Comparison of ENCODE assay signal across 9 cellular contexts in genomic region chr17:27239046-27239445, GRCh38. TPM values are rescaled to one million over a fixed set of nuclear protein-coding genes. Genes with fewer than 3 reads are reported as not detected.
DNase-seq lines count a peak whose midpoint lies in the region; ATAC-seq, FAIRE-seq and TF ChIP-seq lines count a peak whose summit lies in the region.
"Had no signal": no experiment of that assay in that cellular context is flagged by ENCODE, and none has a peak within 500 bp of the region (broad histone marks: within the 10 kb centered on the region; RNA-seq: fewer than 3 reads in every experiment).

No MANE protein-coding gene starts in this region.

- H2AK5ac ChIP-seq in H9 (ENCODE audit: insufficient read length, low read length) = no peak overlapping the region

- H2BK120ac ChIP-seq in H9 (ENCODE audit: low read depth, low read length, poor library complexity, severe bottlenecking) = no peak overlapping the region

- WGBS in H9 (ENCODE audit: extremely low coverage, insufficient read length, low lambda C conversion rate) = no CpG with 5 or more reads among the region's 5 CpGs

- no peak overlapping the region for H4K8ac ChIP-seq in H9 (replicated peaks; ENCODE audit: insufficient read length, low read depth, low read length)

- H3K27ac Mint-ChIP-seq in mesothelial cell of epicardium (peak overlapping the region; percentile 78), H9 (no peak overlapping the region)

- no peak for TF ChIP-seq CTCF in mesothelial cell of epicardium (IDR thresholded peaks at IDR 0.05; ENCODE audit: unreplicated experiment)
- no peak for TF ChIP-seq CTCF in H9 (conservative IDR thresholded peaks at IDR 0.05)
- TF ChIP-seq CTCF in mucosa of descending colon (IDR thresholded peaks at IDR 0.05) = no peak

- H3K27me3 Mint-ChIP-seq in mesothelial cell of epicardium (ENCODE audit: low read depth) (peaks cover 2% of the 10 kb centered on the region), H9 (ENCODE audit: low read depth) (peaks cover 1% of the 10 kb centered on the region)

- no peak overlapping the region for H3K23ac ChIP-seq in H9 (ENCODE audit: insufficient read length, low read depth, low read length)

- H3K27me3 ChIP-seq in H9 (ENCODE audit: insufficient read depth, low read length) = no peaks in the 10 kb centered on the region

- no peak overlapping the region for H3K4ac ChIP-seq in H9 (ENCODE audit: low read depth, low read length)

- no peaks in the 10 kb centered on the region for H3K79me1 ChIP-seq in H9 (ENCODE audit: insufficient read depth, low read depth, low read length, poor library complexity, severe bottlenecking)

- H3K4me2 ChIP-seq in H9 (ENCODE audit: insufficient read depth, insufficient read length, low read length) = no peak overlapping the region

- no peaks in the 10 kb centered on the region for H3K79me2 ChIP-seq in H9 (ENCODE audit: insufficient read depth, low read length)

- H3K18ac ChIP-seq in H9 (ENCODE audit: insufficient read length, low read depth, low read length) = no peak overlapping the region

- no peaks in the 10 kb centered on the region for H3K36me3 Mint-ChIP-seq in mesothelial cell of epicardium
- no peaks in the 10 kb centered on the region for H3K36me3 Mint-ChIP-seq in H9 (ENCODE audit: insufficient read depth in 1 of 3, low read depth in 3 of 3)

- H3K4me1 ChIP-seq in H9 (ENCODE audit: insufficient read depth, low read length) (0 out of 2 replicates have a peak, but pooled peaks cover under 1% of the 10 kb centered on the region), mucosa of descending colon (ENCODE audit: low read depth) (peaks cover 12% of the 10 kb centered on the region)

- ATAC-seq in GM18511 (IDR thresholded peaks at IDR 0.05; ENCODE audit: unreplicated experiment) (peak; percentile 56), GM21367 (IDR thresholded peaks at IDR 0.05; ENCODE audit: unreplicated experiment) (peak; percentile 37), HG03460 (IDR thresholded peaks at IDR 0.05; ENCODE audit: unreplicated experiment) (peak; percentile 56), mucosa of descending colon (no peak)
- ATAC-seq: PC-3 had no signal

- H4K20me1 ChIP-seq in H9 (ENCODE audit: control insufficient read depth, insufficient read depth, insufficient read length) = no peaks in the 10 kb centered on the region

- H3K4me1 Mint-ChIP-seq in mesothelial cell of epicardium (peaks cover 53% of the 10 kb centered on the region), H9 (peaks cover 8 to 11% of the 10 kb centered on the region in 2 experiments)

- no peak for FAIRE-seq in HTR-8/SVneo (lab: Jason Lieb, UNC)

- DNase-seq in mesothelial cell of epicardium (ENCODE audit: low spot score in 2 of 2, unreplicated experiment in 2 of 2) = no peak
- no peak for DNase-seq in H9
- DNase-seq in mucosa of descending colon = no peak
- no peak for DNase-seq in NCI-H748 (lab: John Stamatoyannopoulos, UW; ENCODE audit: unreplicated experiment)
- DNase-seq in HTR-8/SVneo (ENCODE audit: insufficient read length, low spot score) = no peak
- DNase-seq: PC-3 had no signal

- no peak overlapping the region for H2BK15ac ChIP-seq in H9 (ENCODE audit: low read depth, low read length)

- H2AFZ ChIP-seq in H9 (ENCODE audit: low read length) = no peak overlapping the region

- no peak overlapping the region for H3T11ph ChIP-seq in H9 (ENCODE audit: low read length)

- H3K4me3 Mint-ChIP-seq in mesothelial cell of epicardium = no peak overlapping the region
- H3K4me3 Mint-ChIP-seq in H9 = no peak overlapping the region

- no peak overlapping the region for H4K5ac ChIP-seq in H9 (ENCODE audit: insufficient read length, low read depth, low read length)

- no peak overlapping the region for H4K91ac ChIP-seq in H9 (ENCODE audit: insufficient read length, low read depth, low read length)

- H3K56ac ChIP-seq in H9 (ENCODE audit: insufficient read length, low read depth, low read length) = no peak overlapping the region

- no peak overlapping the region for H3K9ac ChIP-seq in H9 (ENCODE audit: extremely low read depth, insufficient read length, low read length)

- no peak overlapping the region for H2BK12ac ChIP-seq in H9 (ENCODE audit: insufficient read length, low read depth, low read length)

- no peaks in the 10 kb centered on the region for H3K36me3 ChIP-seq in mucosa of descending colon (ENCODE audit: low read depth)

- H3K27ac ChIP-seq in H9 (ENCODE audit: insufficient read length, low read depth, low read length) = no peak overlapping the region

- no peak overlapping the region for H2BK5ac ChIP-seq in H9 (ENCODE audit: insufficient read length, low read length)

- intact Hi-C loops in mucosa of descending colon (cut with DNase I, micrococcal nuclease) = loop anchor here (10.0 kb wide), 1 partner anchor 366 kb away; no protein-coding TSS in a partner anchor

- H2BK20ac ChIP-seq in H9 (ENCODE audit: low read depth, low read length, poor library complexity, severe bottlenecking) = no peak overlapping the region

- H3K4me3 ChIP-seq in mucosa of descending colon = no peak overlapping the region

- no peaks in the 10 kb centered on the region for H3K23me2 ChIP-seq in H9 (ENCODE audit: insufficient read length, low read depth, low read length, poor library complexity, severe bottlenecking)

- no peaks in the 10 kb centered on the region for H3K9me3 Mint-ChIP-seq in mesothelial cell of epicardium
- no peaks in the 10 kb centered on the region for H3K9me3 Mint-ChIP-seq in H9

- no peak overlapping the region for H3K14ac ChIP-seq in H9 (ENCODE audit: insufficient read depth, low read length)

- H3K9me3 ChIP-seq in H9 (ENCODE audit: control insufficient read depth, low read depth, low read length) = no peaks in the 10 kb centered on the region
- no peaks in the 10 kb centered on the region for H3K9me3 ChIP-seq in mucosa of descending colon

RNA-seq across cellular contexts. Expression of gene WSB1, which starts 54.9 kb away (rescaled TPM):
- total RNA-seq in mesothelial cell of epicardium (768 to 806 TPM (median 799 TPM) in 3 replicates), H9 (2021) (173 and 187 TPM in 2 replicates), mucosa of descending colon (100 to 1,000 TPM; 115 to 149 (median 137) TPM)
